In genomic region chr7:74023037-74023436, GRCh38 we compare ENCODE assay signal across 11 cellular contexts. TPM values are rescaled to one million over a fixed set of nuclear protein-coding genes. Genes with fewer than 3 reads are reported as not detected.
DNase-seq lines count a peak whose midpoint lies in the region; TF ChIP-seq lines count a peak whose summit lies in the region.
"Had no signal": no experiment of that assay in that cellular context is flagged by ENCODE, and none has a peak within 500 bp of the region (broad histone marks: within the 10 kb centered on the region; RNA-seq: fewer than 3 reads in every experiment).

No MANE protein-coding gene starts in this region.

- peaks cover 9% of the 10 kb centered on the region; the same call in 1 of the 2 replicates for H3K27me3 ChIP-seq in ACC112 (ENCODE audit: insufficient read depth, low read length)

- no peaks in the 10 kb centered on the region for H3K36me3 ChIP-seq in ACC112 (ENCODE audit: insufficient read depth, low read length)
- H3K36me3 ChIP-seq: HAP-1 had no signal

- H3K36me3 Mint-ChIP-seq in chondrocyte (ENCODE audit: low read depth) = no peaks in the 10 kb centered on the region
- H3K36me3 Mint-ChIP-seq in activated CD4-positive, alpha-beta T cell treated with anti-CD3 and anti-CD28 coated beads, Interleukin-2, amount 10 ng/mL, durations not matched to agents 24 days and 14 days (ENCODE audit: low read depth) = no peaks in the 10 kb centered on the region

- H3K27me3 Mint-ChIP-seq in chondrocyte (ENCODE audit: low read depth) = no peaks in the 10 kb centered on the region
- H3K27me3 Mint-ChIP-seq in activated CD4-positive, alpha-beta T cell treated with anti-CD3 and anti-CD28 coated beads, Interleukin-2, amount 10 ng/mL, durations not matched to agents 24 days and 14 days = peaks cover 21% of the 10 kb centered on the region

- peak overlapping the region; percentile 42; the same call in 1 of the 2 replicates for H3K4me3 ChIP-seq in ACC112 (ENCODE audit: low read depth, low read length)
- no peak overlapping the region for H3K4me3 ChIP-seq in lower leg skin (ENCODE audit: low read depth, poor library complexity, severe bottlenecking)
- H3K4me3 ChIP-seq: HAP-1 had no signal

- H3K79me2 ChIP-seq in ACC112 (ENCODE audit: control insufficient read depth, insufficient read depth, low read length, unreplicated experiment) = no peaks in the 10 kb centered on the region

- intact Hi-C loops in lower leg skin (cut with DNase I; ENCODE audit: low total_unique reads) = no loop called here
- intact Hi-C loops in activated CD4-positive, alpha-beta T cell treated with anti-CD3 and anti-CD28 coated beads, Interleukin-2, amount 10 ng/mL, durations not matched to agents 24 days and 14 days (cut with micrococcal nuclease) = no loop called here

- no peak overlapping the region for H3K27ac ChIP-seq in ACC112 (ENCODE audit: low read depth, low read length)
- H3K27ac ChIP-seq: epithelial cell of prostate had no signal

- H3K4me1 Mint-ChIP-seq in chondrocyte (ENCODE audit: low read depth) = peaks cover 77% of the 10 kb centered on the region
- H3K4me1 Mint-ChIP-seq in activated CD4-positive, alpha-beta T cell treated with anti-CD3 and anti-CD28 coated beads, Interleukin-2, amount 10 ng/mL, durations not matched to agents 24 days and 14 days = peaks cover 3% of the 10 kb centered on the region

- no peak overlapping the region for H2AFZ ChIP-seq in ACC112 (ENCODE audit: low read length, unreplicated experiment)

- TF ChIP-seq CTCF in chondrocyte (IDR thresholded peaks at IDR 0.05) = peak; percentile 64
- no peak for TF ChIP-seq CTCF in lower leg skin (IDR thresholded peaks at IDR 0.05)

- H3K4me3 Mint-ChIP-seq in chondrocyte (ENCODE audit: unreplicated experiment) = peak overlapping the region; percentile 23
- H3K4me3 Mint-ChIP-seq in activated CD4-positive, alpha-beta T cell treated with anti-CD3 and anti-CD28 coated beads, Interleukin-2, amount 10 ng/mL, durations not matched to agents 24 days and 14 days = no peak overlapping the region

- DNase-seq in HuH-7.5 (ENCODE audit: low spot score) (peak; percentile 31), chondrocyte (ENCODE audit: low spot score) (no peak), lower leg skin (ENCODE audit: low spot score in 2 of 2) (peak; percentile 70 to 95), NCI-H1694 treated with DMSO at 0.1 percent for 48 hours (lab: John Stamatoyannopoulos, UW) (no peak), NCI-H82 (lab: John Stamatoyannopoulos, UW) (no peak), SK-N-DZ (ENCODE audit: low spot score) (no peak)
- no peak for DNase-seq in activated CD4-positive, alpha-beta T cell treated with anti-CD3 and anti-CD28 coated beads, Interleukin-2, amount 10 ng/mL, durations not matched to agents 24 days and 14 days
- DNase-seq: NCI-H187 had no signal

- 8 to 19% methylated on average over 12 to 13 of the region's 13 CpGs for WGBS in lower leg skin, 2 donors

- no peaks in the 10 kb centered on the region for H3K9me3 Mint-ChIP-seq in chondrocyte (ENCODE audit: low read depth)
- H3K9me3 Mint-ChIP-seq in activated CD4-positive, alpha-beta T cell treated with anti-CD3 and anti-CD28 coated beads, Interleukin-2, amount 10 ng/mL, durations not matched to agents 24 days and 14 days = no peaks in the 10 kb centered on the region

- peak overlapping the region; percentile 91 for H3K27ac Mint-ChIP-seq in chondrocyte (ENCODE audit: unreplicated experiment)
- H3K27ac Mint-ChIP-seq in activated CD4-positive, alpha-beta T cell treated with anti-CD3 and anti-CD28 coated beads, Interleukin-2, amount 10 ng/mL, durations not matched to agents 24 days and 14 days = no peak overlapping the region

- no peak for TF ChIP-seq POLR2A in lower leg skin (IDR thresholded peaks at IDR 0.05)

- H3K4me1 ChIP-seq in ACC112 (ENCODE audit: control insufficient read depth, insufficient read depth, low read length, unreplicated experiment) = peaks cover 12% of the 10 kb centered on the region
- H3K4me1 ChIP-seq: HAP-1 had no signal

RNA-seq across cellular contexts. Expression of gene ELN, which starts 4.9 kb away (rescaled TPM):
- 8,224 to 15,554 TPM (median 15,093 TPM) in 3 replicates for total RNA-seq in chondrocyte
- total RNA-seq in lower leg skin = 10 to 100 TPM in 3 of 4 donors, 1 to 10 TPM in 1; 5.6 to 96.2 (median 32.4) TPM
- total RNA-seq in activated CD4-positive, alpha-beta T cell treated with anti-CD3 and anti-CD28 coated beads, Interleukin-2, amount 10 ng/mL, durations not matched to agents 24 days and 14 days = not detected in 2 replicates
- 0.77 and 1.3 TPM in 2 replicates for polyA plus RNA-seq in SK-N-DZ (2014; cell fraction: cytosol; rRNA removed)
- 0.49 and 0.69 TPM in 2 replicates for polyA plus RNA-seq in SK-N-DZ (2014; cell fraction: nucleus; rRNA removed)

Comparison
In these comparisons a context has a peak if more than half of its experiments do, and no peak if none do; other contexts are left out.
1. DNase-seq: peak in HuH-7.5 (single experiment) and lower leg skin (2 of 2); none in chondrocyte (single experiment), NCI-H1694 treated with DMSO at 0.1 percent for 48 hours (single experiment), activated CD4-positive, alpha-beta T cell treated with anti-CD3 and anti-CD28 coated beads, Interleukin-2, amount 10 ng/mL, durations not matched to agents 24 days and 14 days (single experiment), NCI-H82 (single experiment) and SK-N-DZ (single experiment).
2. RNA of gene ELN, which starts 4.9 kb away (total RNA-seq): 8,224 to 15,554 TPM in chondrocyte; 5.6 to 96.2 TPM in lower leg skin and not detected in activated CD4-positive, alpha-beta T cell treated with anti-CD3 and anti-CD28 coated beads, Interleukin-2, amount 10 ng/mL, durations not matched to agents 24 days and 14 days; every median in the first group is over 10 times any median in the second.